ENCODE assay signal across 8 cellular contexts in genomic region chr2:50535971-50536759, GRCh38.
DNase-seq lines count a peak whose midpoint lies in the region; ATAC-seq and TF ChIP-seq lines count a peak whose summit lies in the region.

No MANE protein-coding gene starts in this region.

- DNase-seq in GM13977 (ENCODE audit: low spot score) (peak; percentile 1), OCI-LY7 (ENCODE audit: low spot score) (peak; percentile 26), fibroblast of peridontal ligament (ENCODE audit: extremely low read depth) (peak; percentile 67), upper lobe of left lung (no peak), GM20000 (ENCODE audit: low spot score) (no peak)
- DNase-seq in stimulated activated CD4-positive, alpha-beta T cell treated with anti-CD3 and anti-CD28 coated beads, Interleukin-4, amount 100 ng/mL, for 4 hours = no peak

- no TSS peak for BruUV-seq in OCI-LY7 (replicated peaks; lab: Mats Ljungman, UMichigan)

- H3K9me3 ChIP-seq in OCI-LY7 (ENCODE audit: low read length) = no peaks in the 10 kb centered on the region
- no peaks in the 10 kb centered on the region for H3K9me3 ChIP-seq in upper lobe of left lung

- no peaks in the 10 kb centered on the region for H3K9me2 ChIP-seq in OCI-LY7 (ENCODE audit: insufficient read depth, low read length)

- H3K4me3 ChIP-seq in OCI-LY7 (ENCODE audit: low read depth, low read length, poor library complexity, severe bottlenecking) (no peak overlapping the region), upper lobe of left lung (no peak overlapping the region)

- TF ChIP-seq EP300 in upper lobe of left lung (IDR thresholded peaks at IDR 0.05) = no peak

- 53 to 63% methylated on average over 11 of the region's 11 CpGs for WGBS in upper lobe of left lung, 2 donors

- H3K36me3 ChIP-seq in OCI-LY7 (ENCODE audit: insufficient read depth, low read length) (no peaks in the 10 kb centered on the region), upper lobe of left lung (no peaks in the 10 kb centered on the region)

- H3K27ac ChIP-seq in OCI-LY7 (ENCODE audit: low read depth, low read length, poor library complexity, severe bottlenecking) (no peak overlapping the region), upper lobe of left lung (no peak overlapping the region)

- POLR2A ChIA-PET in OCI-LY7 (lab: Charles Lee) = no interaction called here

- in situ Hi-C loops in GM13977 (cut with MboI; ENCODE audit: low pct_unique_long_range_greater_than_20kb, low sequenced_read_pairs, unreplicated experiment) = no loop called here

- no peak for TF ChIP-seq POLR2A in upper lobe of left lung (IDR thresholded peaks at IDR 0.05)

- H3K27me3 ChIP-seq in upper lobe of left lung = no peaks in the 10 kb centered on the region

- CTCF ChIA-PET in OCI-LY7 (lab: Charles Lee; ENCODE audit: unreplicated experiment) = no interaction called here

- no peak overlapping the region for H2AFZ ChIP-seq in OCI-LY7 (ENCODE audit: low read length)

- H3K4me2 ChIP-seq in OCI-LY7 (ENCODE audit: low read length) = no peak overlapping the region

- ATAC-seq in HG03521 (IDR thresholded peaks at IDR 0.05; ENCODE audit: unreplicated experiment) (peak; percentile 56), upper lobe of left lung (ENCODE audit: low FRiP score in 2 of 2) (no peak), GM19328 (IDR thresholded peaks at IDR 0.05; ENCODE audit: unreplicated experiment) (no peak)

- TF ChIP-seq CTCF in GM13977 (IDR thresholded peaks at IDR 0.05; ENCODE audit: extremely low read depth, insufficient read depth, missing control alignments) (peak; percentile 52), OCI-LY7 (conservative IDR thresholded peaks at IDR 0.05; ENCODE audit: low read length) (peak; percentile 77), upper lobe of left lung (IDR thresholded peaks at IDR 0.05) (peak in 4 of 6 experiments; percentile 14 to 50 (median 22)), GM20000 (IDR thresholded peaks at IDR 0.05; ENCODE audit: extremely low read depth, missing control alignments) (no peak)

- no peaks in the 10 kb centered on the region for H4K20me1 ChIP-seq in OCI-LY7 (ENCODE audit: insufficient read depth, low read length)

- H3K4me1 ChIP-seq in OCI-LY7 (ENCODE audit: insufficient read depth, low read length, poor library complexity, severe bottlenecking) (no peaks in the 10 kb centered on the region), upper lobe of left lung (no peaks in the 10 kb centered on the region)

- no peaks in the 10 kb centered on the region for H3K79me2 ChIP-seq in OCI-LY7 (ENCODE audit: insufficient read depth, low read depth, low read length)

- intact Hi-C loops in OCI-LY7 (cut with micrococcal nuclease; ENCODE audit: unreplicated experiment) = loop anchor here (10.0 kb wide), 1 partner anchor 1179 kb away; no protein-coding TSS in a partner anchor

Comparison
In these comparisons a context has a peak if more than half of its experiments do, and no peak if none do; other contexts are left out.
1. DNase-seq: peak in GM13977 (single experiment), OCI-LY7 (single experiment) and fibroblast of peridontal ligament (single experiment); none in upper lobe of left lung (0 of 2), GM20000 (single experiment) and stimulated activated CD4-positive, alpha-beta T cell treated with anti-CD3 and anti-CD28 coated beads, Interleukin-4, amount 100 ng/mL, for 4 hours (0 of 2).